Comparison of ENCODE assay signal across 27 cellular contexts in the genomic region with DNA sequence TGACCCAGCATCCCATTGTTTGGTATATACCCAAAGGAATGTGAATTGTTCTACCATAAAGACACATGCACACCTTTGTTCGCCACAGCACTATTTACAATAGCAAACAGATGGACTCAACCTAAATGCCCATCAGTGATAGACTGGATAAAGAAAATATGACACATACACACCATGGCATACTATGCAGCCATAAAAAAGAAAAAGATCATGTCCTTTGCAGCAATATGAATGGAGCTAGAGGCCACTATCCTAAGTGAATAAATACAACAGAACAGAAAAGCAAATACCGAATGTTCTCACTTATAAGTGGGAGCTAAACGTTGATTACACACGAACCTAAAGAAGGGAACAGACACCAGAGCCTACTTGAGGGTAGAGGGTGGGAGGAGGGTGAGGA.
"Had no signal": no experiment of that assay in that cellular context is flagged by ENCODE, and none has a peak within 500 bp of the region (broad histone marks: within the 10 kb centered on the region; RNA-seq: fewer than 3 reads in every experiment).

No MANE protein-coding gene starts in this region.

- H3K9me3 ChIP-seq: stomach, suprapubic skin, testis, thoracic aorta, thyroid gland, tibial artery, tibial nerve, transverse colon, upper lobe of left lung, upper lobe of right lung, uterus, vagina had no signal

- ATAC-seq: stimulated activated effector memory CD8-positive, alpha-beta T cell treated with anti-CD3 and anti-CD28 coated beads, Interleukin-12 subunit alpha, Interleukin-12 subunit beta, amount 100 ng/mL, for 72 hours; stimulated activated memory B cell treated with anti-CD40 and anti-IgM and Interleukin-4, amounts not matched to agents 10 μg/mL and 1 μg/mL and 100 μg/mL, for 72 hours; stimulated activated naive B cell treated with anti-CD40 and anti-IgM and Interleukin-4, amounts not matched to agents 10 μg/mL and 1 μg/mL and 100 μg/mL, for 72 hours; stimulated activated naive CD8-positive, alpha-beta T cell treated with anti-CD3 and anti-CD28 coated beads, Interleukin-15, amount 100 ng/mL, for 72 hours; stimulated activated naive CD8-positive, alpha-beta T cell treated with anti-CD3 and anti-CD28 coated beads, Interleukin-15, Interleukin-2, amounts not matched to agents 100 U/mL and 50 U/mL, for 24 hours; upper lobe of right lung had no signal

- H3K27ac ChIP-seq: stomach, suprapubic skin, testis, thoracic aorta, thyroid gland, tibial artery, tibial nerve, transverse colon, upper lobe of left lung, upper lobe of right lung, uterus, vagina had no signal

- FAIRE-seq: urothelium cell line had no signal

- H3K27me3 ChIP-seq: stomach, suprapubic skin, testis, thyroid gland, tibial nerve, transverse colon, upper lobe of left lung, upper lobe of right lung, uterus, vagina had no signal

- DNase-seq: stimulated activated CD4-positive, alpha-beta T cell treated with anti-CD3 and anti-CD28 coated beads, Interleukin-2, amount 100 ng/mL, for 48 hours; stimulated activated CD4-positive, alpha-beta T cell treated with anti-CD3 and anti-CD28 coated beads, Interleukin-4, amount 100 ng/mL, for 1 hour; stimulated activated CD4-positive, alpha-beta T cell treated with anti-CD3 and anti-CD28 coated beads, Interleukin-4, amount 100 ng/mL, for 24 hours; stimulated activated CD4-positive, alpha-beta T cell treated with anti-CD3 and anti-CD28 coated beads, Interleukin-4, amount 100 ng/mL, for 4 hours; stimulated activated CD8-positive, alpha-beta memory T cell treated with anti-CD3 and anti-CD28 coated beads, Interleukin-4, amount 100 ng/mL, for 48 hours; stimulated activated naive B cell treated with anti-CD40 and anti-IgM and Interleukin-4, amounts not matched to agents 10 μg/mL and 1 μg/mL and 100 μg/mL, for 72 hours; stimulated activated naive CD4-positive, alpha-beta T cell; stimulated activated naive CD4-positive, alpha-beta T cell treated with Interleukin-2 at 50 U/mL for 16 hours; stimulated activated naive CD8-positive, alpha-beta T cell treated with anti-CD3 and anti-CD28 coated beads, Interleukin-15, amount 100 ng/mL, for 72 hours; stimulated activated naive CD8-positive, alpha-beta T cell treated with anti-CD3 and anti-CD28 coated beads, Interleukin-15, Interleukin-2, amounts not matched to agents 100 U/mL and 50 U/mL, for 24 hours; stomach; substantia nigra; testis; thyroid gland; tibial artery; transverse colon; trophoblast cell; upper lobe of left lung; upper lobe of right lung; uterus had no signal

- H3K4me3 ChIP-seq: stomach, suprapubic skin, testis, thoracic aorta, thyroid gland, tibial artery, tibial nerve, transverse colon, upper lobe of left lung, upper lobe of right lung, uterus, vagina had no signal

- H3K4me1 ChIP-seq: stomach, suprapubic skin, testis, thyroid gland, tibial artery, tibial nerve, transverse colon, upper lobe of left lung, upper lobe of right lung, uterus, vagina had no signal

- H3K36me3 ChIP-seq: stomach, suprapubic skin, thoracic aorta, thyroid gland, tibial artery, tibial nerve, transverse colon, upper lobe of left lung, upper lobe of right lung, uterus, vagina had no signal
